8 cellular contexts compared by ENCODE assay signal in genomic region chr9:134396258-134396742, GRCh38.
A peak's percentile ranks its signal among the peaks of the same experiment; 100 is the strongest.
DNase-seq lines count a peak whose midpoint lies in the region; ATAC-seq and TF ChIP-seq lines count a peak whose summit lies in the region.

No MANE protein-coding gene starts in this region.

- peak overlapping the region; percentile 69 for H3K27ac ChIP-seq in OCI-LY3 (ENCODE audit: low read length)

- peaks cover 44% of the 10 kb centered on the region for H3K4me1 Mint-ChIP-seq in activated naive CD8-positive, alpha-beta T cell (ENCODE audit: low read depth)

- peak overlapping the region; percentile 73 for H3K4me3 Mint-ChIP-seq in activated naive CD8-positive, alpha-beta T cell

- H3K79me2 ChIP-seq in OCI-LY3 (ENCODE audit: low read length): peaks cover 73% of the 10 kb centered on the region

- H3K4me3 ChIP-seq in OCI-LY3 (ENCODE audit: low read length): peak overlapping the region; percentile 72

- no peak overlapping the region for H3K27ac Mint-ChIP-seq in activated naive CD8-positive, alpha-beta T cell

- H3K4me1 ChIP-seq in OCI-LY3 (ENCODE audit: low read length): peaks cover 60% of the 10 kb centered on the region

- no peaks in the 10 kb centered on the region for H3K27me3 Mint-ChIP-seq in activated naive CD8-positive, alpha-beta T cell

- H3K4me2 ChIP-seq in OCI-LY3 (ENCODE audit: low read length): peak overlapping the region; percentile 93

- peaks cover 3% of the 10 kb centered on the region for H3K36me3 Mint-ChIP-seq in activated naive CD8-positive, alpha-beta T cell

- peaks cover 24% of the 10 kb centered on the region for H4K20me1 ChIP-seq in OCI-LY3 (ENCODE audit: insufficient read depth, low read length)

- H3K36me3 ChIP-seq in OCI-LY3 (replicated peaks; ENCODE audit: low read depth, low read length): peaks cover 22% of the 10 kb centered on the region

- ATAC-seq in GM18909 (IDR thresholded peaks at IDR 0.05; ENCODE audit: poor library complexity, unreplicated experiment): peak; percentile 39

- H3K9me3 ChIP-seq in OCI-LY3 (ENCODE audit: insufficient read depth, low read length): no peaks in the 10 kb centered on the region

- peaks cover 5% of the 10 kb centered on the region for H3K9me3 Mint-ChIP-seq in activated naive CD8-positive, alpha-beta T cell (ENCODE audit: low read depth)

- peak; percentile 29 to 38 for DNase-seq in stimulated activated CD4-positive, alpha-beta T cell treated with anti-CD3 and anti-CD28 coated beads, Interleukin-2, amount 100 ng/mL, for 48 hours
- DNase-seq in kidney tubule cell (ENCODE audit: low spot score) (no peak), 8988T (no peak), NCI-H1417 (lab: John Stamatoyannopoulos, UW) (no peak), A172 (ENCODE audit: low spot score) (no peak)

- peak overlapping the region; percentile 61; the same call in 1 of the 2 replicates for H3K9ac ChIP-seq in OCI-LY3 (ENCODE audit: low read length)

- H2AFZ ChIP-seq in OCI-LY3 (ENCODE audit: low read depth, low read length): no peak overlapping the region

- no peak for TF ChIP-seq CTCF in OCI-LY3 (IDR thresholded peaks at IDR 0.05; ENCODE audit: low read depth, low read length)

- no peaks in the 10 kb centered on the region for H3K27me3 ChIP-seq in OCI-LY3 (ENCODE audit: low read depth, low read length)

Comparison
In these comparisons a context has a peak if more than half of its experiments do, and no peak if none do; other contexts are left out.
1. DNase-seq: peak in stimulated activated CD4-positive, alpha-beta T cell treated with anti-CD3 and anti-CD28 coated beads, Interleukin-2, amount 100 ng/mL, for 48 hours (2 of 2); none in kidney tubule cell (single experiment), 8988T (single experiment), NCI-H1417 (0 of 3) and A172 (single experiment).